ENCODE assay signal across 15 cellular contexts in the genomic region with DNA sequence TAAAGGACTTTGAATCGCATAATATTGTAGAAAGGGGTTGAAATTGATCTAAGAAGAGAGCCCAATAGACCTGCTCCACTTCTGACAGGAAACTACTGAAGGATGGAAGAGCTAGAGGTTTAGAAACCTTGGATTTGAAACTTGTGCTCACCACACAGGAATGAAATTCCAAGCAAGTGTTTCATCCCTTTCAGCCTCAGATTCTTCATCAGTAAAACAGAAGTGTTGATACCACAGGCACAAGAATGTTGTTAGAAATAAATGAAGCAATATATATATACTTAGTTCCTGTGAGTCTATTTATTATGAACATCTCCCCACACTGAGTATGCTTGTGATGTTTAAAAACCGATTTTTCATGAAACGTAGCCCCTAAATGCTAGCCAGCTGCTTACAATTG. TPM values are rescaled to one million over a fixed set of nuclear protein-coding genes. Genes with fewer than 3 reads are reported as not detected.
A peak's percentile ranks its signal among the peaks of the same experiment; 100 is the strongest.
DNase-seq lines count a peak whose midpoint lies in the region; ATAC-seq, FAIRE-seq and TF ChIP-seq lines count a peak whose summit lies in the region.
"Had no signal": no experiment of that assay in that cellular context is flagged by ENCODE, and none has a peak within 500 bp of the region (broad histone marks: within the 10 kb centered on the region; RNA-seq: fewer than 3 reads in every experiment).

No MANE protein-coding gene starts in this region.

- no peak overlapping the region for H2BK20ac ChIP-seq in IMR-90 (ENCODE audit: low read depth, low read length)

- H3K14ac ChIP-seq in IMR-90 (replicated peaks; ENCODE audit: low read depth, low read length) (no peak overlapping the region), neuronal stem cell (ENCODE audit: low read length) (no peak overlapping the region)

- no peak for TF ChIP-seq EP300 in tibial nerve (IDR thresholded peaks at IDR 0.05)

- H2AK9ac ChIP-seq in IMR-90 (replicated peaks; ENCODE audit: low read depth, low read length, poor library complexity), result no peak overlapping the region

- H4K91ac ChIP-seq in IMR-90 (ENCODE audit: insufficient read depth, low read depth, low read length), result no peak overlapping the region
- no peak overlapping the region for H4K91ac ChIP-seq in neuronal stem cell (ENCODE audit: low read depth, low read length, poor library complexity)

- H3K23ac ChIP-seq in IMR-90 (ENCODE audit: low read depth, low read length) (no peak overlapping the region), neuronal stem cell (ENCODE audit: low read depth, low read length, poor library complexity) (no peak overlapping the region)

- H3K18ac ChIP-seq in IMR-90 (ENCODE audit: low read depth, low read length) (no peak overlapping the region; the same call in 1 of the 2 replicates), neuronal stem cell (ENCODE audit: low read length) (no peak overlapping the region)

- H4K20me1 ChIP-seq in IMR-90 (ENCODE audit: insufficient read depth, low read length), result no peaks in the 10 kb centered on the region

- no peak overlapping the region for H2BK12ac ChIP-seq in neuronal stem cell (ENCODE audit: low read length)

- H3K9ac ChIP-seq in IMR-90 (ENCODE audit: low read depth, low read length), result no peak overlapping the region
- H3K9ac ChIP-seq in neuronal stem cell (ENCODE audit: low read depth, low read length, poor library complexity), result no peak overlapping the region

- no peak for FAIRE-seq in HTR-8/SVneo (lab: Jason Lieb, UNC)

- H2BK5ac ChIP-seq in IMR-90 (ENCODE audit: low read depth, low read length, poor library complexity, severe bottlenecking), result peak overlapping the region; percentile 77
- H2BK5ac ChIP-seq in neuronal stem cell (ENCODE audit: low read length), result no peak overlapping the region

- no peak overlapping the region for H2BK15ac ChIP-seq in IMR-90 (ENCODE audit: low read depth, low read length)
- no peak overlapping the region for H2BK15ac ChIP-seq in neuronal stem cell (ENCODE audit: low read length)

- H2BK120ac ChIP-seq in IMR-90 (ENCODE audit: low read depth, low read length) (no peak overlapping the region), neuronal stem cell (ENCODE audit: low read depth, low read length) (no peak overlapping the region)

- H4K8ac ChIP-seq in IMR-90 (ENCODE audit: low read depth in 2 of 2, low read length in 2 of 2) (no peak overlapping the region), neuronal stem cell (ENCODE audit: low read depth, low read length) (no peak overlapping the region)

- H4K5ac ChIP-seq in IMR-90 (ENCODE audit: low read depth, low read length), result no peak overlapping the region

- H3K4me2 ChIP-seq in IMR-90 (ENCODE audit: low read depth, low read length), result no peak overlapping the region
- H3K4me2 ChIP-seq in neuronal stem cell (ENCODE audit: insufficient read depth, low read length, poor library complexity, severe bottlenecking), result no peak overlapping the region

- no peak overlapping the region for H3K56ac ChIP-seq in IMR-90 (ENCODE audit: extremely low read depth, insufficient read depth, low read length)

- no peak overlapping the region for H3K4ac ChIP-seq in IMR-90 (ENCODE audit: low read depth, low read length)
- H3K4ac ChIP-seq in neuronal stem cell (ENCODE audit: low read length), result no peak overlapping the region

- POLR2A ChIA-PET in IMR-90 (lab: Charles Lee; ENCODE audit: unreplicated experiment), result no interaction called here

- TF ChIP-seq RAD21 in IMR-90 (IDR thresholded peaks at IDR 0.05; ENCODE audit: low read length), result no peak

- H3K4me1 ChIP-seq in IMR-90 (ENCODE audit: control insufficient read depth, insufficient read depth, low read length) (peaks cover 10% of the 10 kb centered on the region), neuronal stem cell (ENCODE audit: control insufficient read depth in 2 of 2, insufficient read depth in 1 of 2, low read depth in 1 of 2, low read length in 2 of 2) (no peaks in the 10 kb centered on the region), tibial nerve (no peaks in the 10 kb centered on the region)
- H3K4me1 ChIP-seq: HAP-1, uterus had no signal

- H3K36me3 ChIP-seq in IMR-90 (ENCODE audit: control insufficient read depth, insufficient read depth, low read length) (0 out of 2 replicates have a peak, but pooled peaks cover 2% of the 10 kb centered on the region), kidney epithelial cell (ENCODE audit: control insufficient read depth, insufficient read depth, low read length) (no peaks in the 10 kb centered on the region), neuronal stem cell (replicated peaks in 1 of 2; ENCODE audit: control insufficient read depth in 2 of 2, insufficient read depth in 2 of 2, low read length in 2 of 2) (no peaks in the 10 kb centered on the region), tibial nerve (peaks cover 0 to 4% (median 0%) of the 10 kb centered on the region in 3 donors)
- H3K36me3 ChIP-seq: HAP-1, uterus had no signal

- H3K9me1 ChIP-seq in IMR-90 (ENCODE audit: insufficient read depth, low read length), result no peaks in the 10 kb centered on the region; the same call in 1 of the 2 replicates

- TF ChIP-seq POLR2A in IMR-90 (IDR thresholded peaks at IDR 0.05; ENCODE audit: low read depth, low read length) (no peak), tibial nerve (IDR thresholded peaks at IDR 0.05) (no peak)

- dilution Hi-C loops in IMR-90 (cut with HindIII; ENCODE audit: low sequenced_read_pairs, unreplicated experiment), result no loop called here

- no peak overlapping the region for H3K27ac ChIP-seq in IMR-90 (ENCODE audit: insufficient read depth, low read length)
- no peak overlapping the region for H3K27ac ChIP-seq in neuronal stem cell (replicated peaks; ENCODE audit: low read length)
- H3K27ac ChIP-seq in tibial nerve, result no peak overlapping the region
- H3K27ac ChIP-seq: uterus had no signal

- in situ Hi-C loops in IMR-90 (cut with MboI; ENCODE audit: low sequenced_read_pairs), result loop anchor here (10.0 to 25.0 kb wide), 3 partner anchors 326 to 926 kb away; a partner anchor contains a TSS

- WGBS in IMR-90 (ENCODE audit: extremely low coverage in 2 of 2, insufficient read length in 1 of 2), 2 experiments, result no CpG with 5 or more reads among the region's 3 CpGs
- no CpG with 5 or more reads among the region's 3 CpGs for WGBS in neuronal stem cell (ENCODE audit: extremely low coverage in 2 of 2, insufficient read length in 2 of 2, insufficient replicate concordance in 1 of 2), 2 donors
- 88 to 89% methylated on average over 3 of the region's 3 CpGs for WGBS in tibial nerve, 2 donors

- DNase-seq in AG08396 (ENCODE audit: low spot score) (peak; percentile 57), IMR-90 (peak; percentile 77), cardiac fibroblast (ENCODE audit: low read depth in 2 of 2) (peak; percentile 31 to 58), kidney epithelial cell (ENCODE audit: low read depth) (peak; percentile 50), HTR-8/SVneo (ENCODE audit: insufficient read length, low spot score) (no peak), neuronal stem cell (ENCODE audit: low spot score) (no peak), dedifferentiated amniotic fluid mesenchymal stem cell (ENCODE audit: extremely low spot score) (no peak), tibial nerve (ENCODE audit: low spot score in 2 of 2) (no peak)
- DNase-seq: activated CD4-positive, alpha-beta T cell treated with anti-CD3 and anti-CD28 coated beads for 4 hours; activated naive CD4-positive, alpha-beta T cell; Caco-2; NCI-H446 treated with DMSO at 0.1 percent for 48 hours; uterus had no signal

- intact Hi-C loops in IMR-90 (cut with micrococcal nuclease), result loop anchor here (5.0 kb wide), 1 partner anchor 316 kb away; no protein-coding TSS in a partner anchor

- ATAC-seq in IMR-90 (ENCODE audit: low read depth), result peak; percentile 81
- ATAC-seq: natural killer cell treated with Interleukin-12 subunit alpha and Interleukin-12 subunit beta and Interleukin-15 and Interleukin-18, amount 100 ng/mL, for 72 hours had no signal

- H3K27me3 ChIP-seq in IMR-90 (ENCODE audit: control insufficient read depth, insufficient read depth, low read length), result no peaks in the 10 kb centered on the region
- H3K27me3 ChIP-seq in kidney epithelial cell (ENCODE audit: control insufficient read depth, insufficient read depth, low read length), result no peaks in the 10 kb centered on the region
- H3K27me3 ChIP-seq in neuronal stem cell (ENCODE audit: control insufficient read depth in 3 of 3, insufficient read depth in 3 of 3, low read depth in 1 of 3, low read length in 3 of 3), result no peaks in the 10 kb centered on the region
- no peaks in the 10 kb centered on the region for H3K27me3 ChIP-seq in tibial nerve
- H3K27me3 ChIP-seq: uterus had no signal

- TF ChIP-seq CTCF in IMR-90 (conservative IDR thresholded peaks at IDR 0.05; ENCODE audit: low read depth, low read length), result no peak
- TF ChIP-seq CTCF in cardiac fibroblast (IDR thresholded peaks at IDR 0.05; ENCODE audit: low read depth, low read length), result no peak
- no peak for TF ChIP-seq CTCF in kidney epithelial cell (IDR thresholded peaks at IDR 0.05; ENCODE audit: insufficient read depth, low read length, poor library complexity, severe bottlenecking)
- TF ChIP-seq CTCF in tibial nerve (IDR thresholded peaks at IDR 0.05), result no peak

- H2AFZ ChIP-seq in IMR-90 (replicated peaks; ENCODE audit: low read length, poor library complexity) (no peak overlapping the region), neuronal stem cell (ENCODE audit: low read length) (no peak overlapping the region)

- H3K4me3 ChIP-seq in IMR-90 (ENCODE audit: insufficient read depth, low read depth, low read length) (no peak overlapping the region), cardiac fibroblast (replicated peaks in 1 of 2; ENCODE audit: low read depth in 2 of 2, low read length in 2 of 2) (no peak overlapping the region), kidney epithelial cell (ENCODE audit: low read depth, low read length) (no peak overlapping the region), neuronal stem cell (ENCODE audit: low read length in 2 of 2) (no peak overlapping the region), tibial nerve (no peak overlapping the region)
- H3K4me3 ChIP-seq: HAP-1, uterus had no signal

- no TSS peak for BruUV-seq in IMR-90 (replicated peaks; lab: Mats Ljungman, UMichigan)

- no peaks in the 10 kb centered on the region for H3K9me3 ChIP-seq in IMR-90 (ENCODE audit: control insufficient read depth, insufficient read depth, low read length)
- no peaks in the 10 kb centered on the region for H3K9me3 ChIP-seq in neuronal stem cell (replicated peaks in 1 of 2; ENCODE audit: control insufficient read depth in 2 of 2, insufficient read depth in 1 of 2, low read depth in 1 of 2, low read length in 2 of 2)
- no peaks in the 10 kb centered on the region for H3K9me3 ChIP-seq in tibial nerve
- H3K9me3 ChIP-seq: Caco-2, HAP-1, uterus had no signal

- H3K79me1 ChIP-seq in IMR-90 (ENCODE audit: low read depth in 1 of 2, low read length in 2 of 2) (no peaks in the 10 kb centered on the region), neuronal stem cell (ENCODE audit: low read depth, low read length) (no peaks in the 10 kb centered on the region)

- H2AK5ac ChIP-seq in IMR-90 (ENCODE audit: low read depth, low read length) (no peak overlapping the region), neuronal stem cell (ENCODE audit: low read depth, low read length) (no peak overlapping the region)

- CTCF ChIA-PET in IMR-90 (lab: Yijun Ruan, JAX), result no interaction called here

RNA-seq across cellular contexts. Expression of a gene that starts 43.8 kb away (rescaled TPM):
- total RNA-seq in IMR-90 (2012; rRNA removed), result 46.8 and 49.4 TPM in 2 replicates
- 63.1 and 68.3 TPM in 2 replicates for polyA plus RNA-seq in IMR-90 (2012; rRNA removed)
- 14.9 and 15.2 TPM in 2 replicates for polyA plus RNA-seq in IMR-90 (2012; cell fraction: cytosol; rRNA removed)
- polyA plus RNA-seq in IMR-90 (2012; cell fraction: nucleus; rRNA removed; ENCODE audit: low replicate concordance), result 15.8 and 88.5 TPM in 2 replicates
- total RNA-seq in kidney epithelial cell, result 41.6 and 54.9 TPM in 2 replicates
- polyA plus RNA-seq in neuronal stem cell (2013, experiment 1 of 2), result 51.5 TPM
- 48.9 TPM for polyA plus RNA-seq in neuronal stem cell (2013, experiment 2 of 2)
- 10 to 100 TPM; 31.5 to 72.2 (median 44.7) TPM for total RNA-seq in tibial nerve

Comparison
In these comparisons a context has a peak if more than half of its experiments do, and no peak if none do; other contexts are left out.
1. DNase-seq: peak in AG08396 (single experiment), IMR-90 (single experiment), cardiac fibroblast (2 of 2) and kidney epithelial cell (single experiment); none in HTR-8/SVneo (single experiment), neuronal stem cell (single experiment), dedifferentiated amniotic fluid mesenchymal stem cell (single experiment) and tibial nerve (0 of 2).